ENCODE assay signal across 8 cellular contexts in genomic region chr3:23685484-23686258, GRCh38.
DNase-seq lines count a peak whose midpoint lies in the region; ATAC-seq and TF ChIP-seq lines count a peak whose summit lies in the region.

No MANE protein-coding gene starts in this region.

- H3K27ac ChIP-seq in IMR-90 (ENCODE audit: insufficient read depth, low read length): peak overlapping the region; percentile 8
- no peak overlapping the region for H3K27ac ChIP-seq in substantia nigra (ENCODE audit: low read depth, low read length, poor library complexity, severe bottlenecking)

- H3K56ac ChIP-seq in IMR-90 (ENCODE audit: extremely low read depth, insufficient read depth, low read length): no peak overlapping the region; the same call in 1 of the 2 replicates

- H3K4me1 ChIP-seq in IMR-90 (ENCODE audit: control insufficient read depth, insufficient read depth, low read length): peaks cover 12% of the 10 kb centered on the region

- no CpG with 5 or more reads among the region's 10 CpGs for WGBS in IMR-90 (ENCODE audit: extremely low coverage in 2 of 2, insufficient read length in 1 of 2), 2 experiments

- H3K4ac ChIP-seq in IMR-90 (ENCODE audit: low read depth, low read length): peak overlapping the region; percentile 82

- intact Hi-C loops in IMR-90 (cut with micrococcal nuclease): no loop called here

- peaks cover 2% of the 10 kb centered on the region; the same call in 1 of the 2 replicates for H3K9me3 ChIP-seq in IMR-90 (ENCODE audit: control insufficient read depth, insufficient read depth, low read length)

- peak overlapping the region; percentile 59 for H2AK5ac ChIP-seq in IMR-90 (ENCODE audit: low read depth, low read length)

- H3K18ac ChIP-seq in IMR-90 (ENCODE audit: low read depth, low read length): peak overlapping the region; percentile 16; the same call in 1 of the 2 replicates

- dilution Hi-C loops in IMR-90 (cut with HindIII; ENCODE audit: low sequenced_read_pairs, unreplicated experiment): no loop called here

- peak overlapping the region; percentile 74 for H2AK9ac ChIP-seq in IMR-90 (replicated peaks; ENCODE audit: low read depth, low read length, poor library complexity)

- POLR2A ChIA-PET in IMR-90 (lab: Charles Lee; ENCODE audit: unreplicated experiment): no interaction called here

- peak; percentile 12 for TF ChIP-seq RAD21 in IMR-90 (IDR thresholded peaks at IDR 0.05; ENCODE audit: low read length)

- TF ChIP-seq POLR2A in IMR-90 (IDR thresholded peaks at IDR 0.05; ENCODE audit: low read depth, low read length) (no peak), GM18505 (IDR thresholded peaks at IDR 0.05; ENCODE audit: borderline replicate concordance, extremely low read depth, insufficient read depth, insufficient read length) (no peak)

- H4K8ac ChIP-seq in IMR-90 (ENCODE audit: low read depth in 2 of 2, low read length in 2 of 2): peak overlapping the region in 1 of 2 experiments; percentile 75; a peak in 3 of 4 replicates

- H3K14ac ChIP-seq in IMR-90 (replicated peaks; ENCODE audit: low read depth, low read length): peak overlapping the region; percentile 57

- H2AFZ ChIP-seq in IMR-90 (replicated peaks; ENCODE audit: low read length, poor library complexity): peak overlapping the region; percentile 86

- CTCF ChIA-PET in IMR-90 (lab: Yijun Ruan, JAX): no interaction called here

- H3K9me1 ChIP-seq in IMR-90 (ENCODE audit: insufficient read depth, low read length): peaks cover 3% of the 10 kb centered on the region

- no peak for TF ChIP-seq CTCF in IMR-90 (conservative IDR thresholded peaks at IDR 0.05; ENCODE audit: low read depth, low read length)

- DNase-seq in COLO668 (lab: John Stamatoyannopoulos, UW; ENCODE audit: unreplicated experiment) (peak; percentile 76), IMR-90 (peak; percentile 99), astrocyte of the hippocampus (ENCODE audit: low read depth, low spot score) (peak; percentile 98), inferior parietal cortex (ENCODE audit: extremely low spot score) (peak; percentile 81), substantia nigra (lab: John Stamatoyannopoulos, UW) (peak in 25 of 49 donors; percentile 2 to 90 (median 24))

- H3K4me2 ChIP-seq in IMR-90 (ENCODE audit: low read depth, low read length): peak overlapping the region; percentile 24; the same call in 1 of the 2 replicates

- H2BK20ac ChIP-seq in IMR-90 (ENCODE audit: low read depth, low read length): peak overlapping the region; percentile 82

- peak overlapping the region; percentile 76; the same call in 1 of the 3 replicates for H2BK15ac ChIP-seq in IMR-90 (ENCODE audit: low read depth, low read length)

- H3K79me1 ChIP-seq in IMR-90 (ENCODE audit: low read depth in 1 of 2, low read length in 2 of 2): no peaks in the 10 kb centered on the region

- no peak overlapping the region for H3K9ac ChIP-seq in IMR-90 (ENCODE audit: low read depth, low read length)

- no peaks in the 10 kb centered on the region for H3K27me3 ChIP-seq in IMR-90 (ENCODE audit: control insufficient read depth, insufficient read depth, low read length)

- H4K91ac ChIP-seq in IMR-90 (ENCODE audit: insufficient read depth, low read depth, low read length): peak overlapping the region; percentile 43; the same call in 1 of the 2 replicates

- H3K36me3 ChIP-seq in IMR-90 (ENCODE audit: control insufficient read depth, insufficient read depth, low read length): no peaks in the 10 kb centered on the region

- H4K5ac ChIP-seq in IMR-90 (ENCODE audit: low read depth, low read length): peak overlapping the region; percentile 27; the same call in 1 of the 2 replicates

- peak; percentile 97 for ATAC-seq in IMR-90 (ENCODE audit: low read depth)
- ATAC-seq in GM21737 (IDR thresholded peaks at IDR 0.05; ENCODE audit: unreplicated experiment): no peak
- no peak for ATAC-seq in HG03095 (IDR thresholded peaks at IDR 0.05; ENCODE audit: unreplicated experiment)
- no peak for ATAC-seq in GM18505 (IDR thresholded peaks at IDR 0.05; ENCODE audit: unreplicated experiment)

- in situ Hi-C loops in IMR-90 (cut with MboI; ENCODE audit: low sequenced_read_pairs): no loop called here

- peak overlapping the region; percentile 84 for H2BK120ac ChIP-seq in IMR-90 (ENCODE audit: low read depth, low read length)

- no peak overlapping the region for H3K4me3 ChIP-seq in IMR-90 (ENCODE audit: insufficient read depth, low read depth, low read length)

- H3K23ac ChIP-seq in IMR-90 (ENCODE audit: low read depth, low read length): 0 out of 2 replicates have a peak overlapping the region, but pooled peaks have one; percentile 17

- peak overlapping the region; percentile 84 for H2BK5ac ChIP-seq in IMR-90 (ENCODE audit: low read depth, low read length, poor library complexity, severe bottlenecking)

- BruUV-seq in IMR-90 (replicated peaks; lab: Mats Ljungman, UMichigan): no TSS peak

- peaks cover 3% of the 10 kb centered on the region for H4K20me1 ChIP-seq in IMR-90 (ENCODE audit: insufficient read depth, low read length)

TF ChIP-seq in IMR-90, 13 proteins besides CTCF, POLR2A, EP300 and RAD21:
- TF ChIP-seq MAZ (IDR thresholded peaks at IDR 0.05; ENCODE audit: borderline replicate concordance, low read depth, low read length): no peak; the same call in 1 of the 2 replicates
- TF ChIP-seq NFE2L2 (IDR thresholded peaks at IDR 0.05; ENCODE audit: low read depth, low read length): 0 out of 2 replicates have a peak, but pooled peaks have one; percentile 19
- TF ChIP-seq CHD1 (IDR thresholded peaks at IDR 0.05; ENCODE audit: low read depth, low read length): no peak
- no peak for TF ChIP-seq CEBPB (IDR thresholded peaks at IDR 0.05; ENCODE audit: low read depth, low read length)
- TF ChIP-seq USF2 (IDR thresholded peaks at IDR 0.05; ENCODE audit: low read depth, low read length): peak; percentile 31; the same call in 1 of the 2 replicates
- TF ChIP-seq SMC3 (IDR thresholded peaks at IDR 0.05; ENCODE audit: low read depth, low read length): 0 out of 2 replicates have a peak, but pooled peaks have one; percentile 2
- peak; percentile 61; the same call in 1 of the 2 replicates for TF ChIP-seq BHLHE40 (IDR thresholded peaks at IDR 0.05; ENCODE audit: low read depth, low read length)
- peak; percentile 95 for TF ChIP-seq FOS (IDR thresholded peaks at IDR 0.05; ENCODE audit: low read depth, low read length)
- no peak for TF ChIP-seq RFX5 (IDR thresholded peaks at IDR 0.05; ENCODE audit: low read depth, low read length)

Comparison
In these comparisons a context has a peak if more than half of its experiments do, and no peak if none do; other contexts are left out.
1. DNase-seq: peak in every context shown above with its lines; median percentile 99 in IMR-90; 98 in astrocyte of the hippocampus; 81 in inferior parietal cortex; 76 in COLO668; 24 in substantia nigra.